Comparison of ENCODE assay signal across 2 cellular contexts in the genomic region with DNA sequence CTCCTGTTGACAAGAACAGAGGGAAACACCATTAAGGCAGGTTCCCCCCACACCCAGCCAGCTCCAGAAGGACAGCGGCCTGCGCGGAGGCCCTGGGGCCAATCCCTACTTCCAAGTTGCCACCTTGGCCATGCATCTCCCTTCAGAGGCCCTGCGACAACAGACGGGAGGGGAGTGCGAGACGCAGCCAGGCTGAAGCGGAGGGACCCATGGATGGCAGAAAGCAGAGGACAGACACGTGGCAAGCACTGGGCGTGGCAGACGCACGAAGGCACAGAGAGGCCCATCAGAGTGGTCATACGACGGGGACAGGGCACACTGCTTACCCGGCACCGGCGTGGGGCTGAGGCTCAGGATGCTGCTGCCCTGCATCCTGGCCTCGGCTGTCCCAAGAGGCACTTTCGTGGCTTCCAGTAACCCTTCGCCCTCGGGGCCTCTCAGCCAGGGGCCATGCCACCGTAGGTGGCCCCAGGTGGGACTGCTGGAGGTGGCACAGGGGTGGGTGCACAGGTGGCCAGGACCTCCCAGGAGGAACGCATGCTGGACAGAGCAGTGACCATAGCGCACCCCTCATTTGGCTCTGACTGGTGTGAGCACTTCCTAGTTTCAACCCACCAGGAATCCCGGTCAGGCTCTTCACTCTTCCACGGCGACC.
TF ChIP-seq lines count a peak whose summit lies in the region.

No MANE protein-coding gene starts in this region.

TF ChIP-seq in H1, 55 proteins besides CTCF, POLR2A, EP300 and RAD21:
- TF ChIP-seq SP1 (IDR thresholded peaks at IDR 0.05; ENCODE audit: low read depth, low read length) (no peak), MAFK (IDR thresholded peaks at IDR 0.05; ENCODE audit: low read depth, low read length) (no peak), CHD1 (IDR thresholded peaks at IDR 0.05; ENCODE audit: low read depth, low read length) (no peak), RBBP5 (IDR thresholded peaks at IDR 0.05; ENCODE audit: borderline replicate concordance, low read depth, low read length) (no peak), SP4 (IDR thresholded peaks at IDR 0.05; ENCODE audit: low read length) (no peak), SIRT6 (IDR thresholded peaks at IDR 0.05; ENCODE audit: low read length) (no peak), TAF7 (optimal IDR thresholded peaks at IDR 0.05; ENCODE audit: borderline replicate concordance, low read depth, low read length) (no peak), FOSL1 (IDR thresholded peaks at IDR 0.05; ENCODE audit: insufficient read depth, low read depth, low read length) (no peak), EGR1 (IDR thresholded peaks at IDR 0.05; ENCODE audit: borderline replicate concordance, low read depth, low read length) (no peak)
TF ChIP-seq in H1: peak in this region for 0.

TF ChIP-seq in GM23338, 12 proteins besides CTCF, POLR2A, EP300 and RAD21:
- no peak for TF ChIP-seq ZNF114 (CRISPR knock-in tag; IDR thresholded peaks at IDR 0.05)
- TF ChIP-seq EZH2 (IDR thresholded peaks at IDR 0.05; ENCODE audit: low read depth, unreplicated experiment) = no peak
- no peak for TF ChIP-seq POLR2AphosphoS5 (IDR thresholded peaks at IDR 0.05; ENCODE audit: low read depth)
- no peak for TF ChIP-seq NANOG (IDR thresholded peaks at IDR 0.05; ENCODE audit: borderline replicate concordance)
